In the genomic region with DNA sequence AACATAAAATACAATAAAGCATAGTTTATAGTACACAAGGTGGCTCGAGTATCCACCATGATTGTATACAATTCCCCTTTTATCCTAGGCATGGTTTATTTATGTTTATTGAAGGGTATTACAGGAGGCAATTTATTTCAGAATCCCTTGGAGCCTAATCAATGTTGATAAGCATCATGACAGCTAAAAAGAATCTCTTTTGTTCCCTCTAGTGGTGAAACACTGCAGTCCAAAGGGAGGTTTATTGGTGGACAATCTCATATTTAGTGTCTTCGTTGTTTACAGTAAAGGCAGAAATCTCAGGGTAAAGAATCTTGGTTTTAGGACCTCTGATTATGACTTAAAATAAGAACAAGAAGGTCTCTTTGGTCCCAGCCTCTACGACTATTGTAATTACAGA, we compare ENCODE assay signal across 11 cellular contexts.
DNase-seq lines count a peak whose midpoint lies in the region; ATAC-seq, FAIRE-seq and TF ChIP-seq lines count a peak whose summit lies in the region.
"Had no signal": no experiment of that assay in that cellular context is flagged by ENCODE, and none has a peak within 500 bp of the region (broad histone marks: within the 10 kb centered on the region; RNA-seq: fewer than 3 reads in every experiment).

No MANE protein-coding gene starts in this region.

- H3K4me1 ChIP-seq in SK-N-SH (ENCODE audit: control insufficient read depth in 1 of 2, insufficient read depth in 2 of 2, low read depth in 1 of 2, low read length in 1 of 2) = no peaks in the 10 kb centered on the region
- H3K4me1 ChIP-seq: gastrocnemius medialis had no signal

- H3K27ac ChIP-seq in C4-2B (no peak overlapping the region), SK-N-SH (ENCODE audit: low read depth in 2 of 2, low read length in 1 of 2) (no peak overlapping the region)
- H3K27ac ChIP-seq: gastrocnemius medialis had no signal

- no peak overlapping the region for H3K27ac Mint-ChIP-seq in stimulated activated memory B cell treated with anti-CD40 and anti-IgM and Interleukin-4, amounts not matched to agents 10 μg/mL and 1 μg/mL and 100 μg/mL, for 72 hours

- no peaks in the 10 kb centered on the region for H3K9me2 ChIP-seq in SK-N-SH

- POLR2A ChIA-PET in SK-N-SH (lab: Yijun Ruan, JAX) = no interaction called here

- no peak overlapping the region for H2AFZ ChIP-seq in SK-N-SH (ENCODE audit: low read depth)

- no peak overlapping the region for H3K4me3 Mint-ChIP-seq in stimulated activated memory B cell treated with anti-CD40 and anti-IgM and Interleukin-4, amounts not matched to agents 10 μg/mL and 1 μg/mL and 100 μg/mL, for 72 hours

- H3K9me3 ChIP-seq in SK-N-SH = no peaks in the 10 kb centered on the region
- H3K9me3 ChIP-seq: gastrocnemius medialis had no signal

- H3K4me1 Mint-ChIP-seq in stimulated activated memory B cell treated with anti-CD40 and anti-IgM and Interleukin-4, amounts not matched to agents 10 μg/mL and 1 μg/mL and 100 μg/mL, for 72 hours = no peaks in the 10 kb centered on the region

- TF ChIP-seq EP300 in SK-N-SH (IDR thresholded peaks at IDR 0.05; ENCODE audit: borderline replicate concordance in 1 of 2, low read depth in 1 of 2, low read length in 1 of 2) = no peak

- peaks cover 6% of the 10 kb centered on the region for H3K9me3 Mint-ChIP-seq in stimulated activated memory B cell treated with anti-CD40 and anti-IgM and Interleukin-4, amounts not matched to agents 10 μg/mL and 1 μg/mL and 100 μg/mL, for 72 hours

- no peaks in the 10 kb centered on the region for H3K79me2 ChIP-seq in SK-N-SH (ENCODE audit: insufficient read depth)

- peak; percentile 66 for TF ChIP-seq RAD21 in SK-N-SH (IDR thresholded peaks at IDR 0.05; ENCODE audit: low read length)

- H3K27me3 ChIP-seq in SK-N-SH (ENCODE audit: insufficient read depth) = no peaks in the 10 kb centered on the region
- H3K27me3 ChIP-seq: gastrocnemius medialis had no signal

- H3K4me3 ChIP-seq in SK-N-SH (ENCODE audit: low read depth in 2 of 2, low read length in 1 of 2) = peak overlapping the region in 1 of 2 experiments; percentile 24; a peak in 1 of 4 replicates
- H3K4me3 ChIP-seq: gastrocnemius medialis had no signal

- CTCF ChIA-PET in SK-N-SH (lab: Yijun Ruan, JAX) = interaction anchor here (0.5 to 2.1 kb wide), 17 partner anchors 10 to 1420 kb away, joined by 3 to 11 read pairs (median 3); no protein-coding TSS in a partner anchor

- no peak overlapping the region for H3K9ac ChIP-seq in SK-N-SH

- no peaks in the 10 kb centered on the region for H3K36me3 Mint-ChIP-seq in stimulated activated memory B cell treated with anti-CD40 and anti-IgM and Interleukin-4, amounts not matched to agents 10 μg/mL and 1 μg/mL and 100 μg/mL, for 72 hours

- H3K4me2 ChIP-seq in SK-N-SH = no peak overlapping the region

- FAIRE-seq in islet of Langerhans (lab: Jason Lieb, UNC) = peak; percentile 96
- FAIRE-seq: GM18507 had no signal

- ATAC-seq in HG02981 (IDR thresholded peaks at IDR 0.05; ENCODE audit: unreplicated experiment) = peak; percentile 49
- ATAC-seq in HG02759 (IDR thresholded peaks at IDR 0.05; ENCODE audit: unreplicated experiment) = no peak
- no peak for ATAC-seq in stimulated activated memory B cell treated with anti-CD40 and anti-IgM and Interleukin-4, amounts not matched to agents 10 μg/mL and 1 μg/mL and 100 μg/mL, for 72 hours
- ATAC-seq in HG02642 (IDR thresholded peaks at IDR 0.05; ENCODE audit: poor library complexity, unreplicated experiment) = no peak
- ATAC-seq: gastrocnemius medialis had no signal

- H4K20me1 ChIP-seq in SK-N-SH (ENCODE audit: insufficient read depth) = no peaks in the 10 kb centered on the region

- 3% methylated on average over 3 of the region's 3 CpGs for WGBS in SK-N-SH (ENCODE audit: low lambda C conversion rate)

- H3F3A ChIP-seq in SK-N-SH (replicated peaks; ENCODE audit: insufficient read depth) = no peaks in the 10 kb centered on the region

- TF ChIP-seq CTCF in C4-2B (conservative IDR thresholded peaks at IDR 0.05) (peak; percentile 71), SK-N-SH (IDR thresholded peaks at IDR 0.05) (peak; percentile 67)

- no peaks in the 10 kb centered on the region for H3K36me3 ChIP-seq in SK-N-SH (replicated peaks in 1 of 2; ENCODE audit: control insufficient read depth in 1 of 2, insufficient read depth in 2 of 2, low read length in 1 of 2)
- H3K36me3 ChIP-seq: gastrocnemius medialis had no signal

- H3K27me3 Mint-ChIP-seq in stimulated activated memory B cell treated with anti-CD40 and anti-IgM and Interleukin-4, amounts not matched to agents 10 μg/mL and 1 μg/mL and 100 μg/mL, for 72 hours = no peaks in the 10 kb centered on the region

- DNase-seq in SK-N-SH (peak; percentile 7), NCI-H2171 (lab: John Stamatoyannopoulos, UW) (no peak)
- DNase-seq: activated CD4-positive, alpha-beta T cell treated with anti-CD3 and anti-CD28 coated beads for 1 hour; gastrocnemius medialis had no signal

TF ChIP-seq in SK-N-SH, 30 proteins besides CTCF, POLR2A, EP300 and RAD21:
- no peak for TF ChIP-seq MXI1 (IDR thresholded peaks at IDR 0.05; ENCODE audit: low read depth, low read length)
- peak; percentile 53; the same call in 1 of the 2 replicates for TF ChIP-seq GATA2 (CRISPR knock-in tag; IDR thresholded peaks at IDR 0.05)
- peak; percentile 62 for TF ChIP-seq SMC3 (IDR thresholded peaks at IDR 0.05; ENCODE audit: low read depth, low read length)
